ENCODE assay signal across 29 cellular contexts in genomic region chr3:23588547-23588946, GRCh38.
"Had no signal": no experiment of that assay in that cellular context is flagged by ENCODE, and none has a peak within 500 bp of the region (broad histone marks: within the 10 kb centered on the region; RNA-seq: fewer than 3 reads in every experiment).

No MANE protein-coding gene starts in this region.

- H3K9me3 ChIP-seq: colonic mucosa, gastrocnemius medialis had no signal

- H3K27me3 Mint-ChIP-seq: activated CD4-positive, alpha-beta T cell treated with anti-CD3 and anti-CD28 coated beads for 36 hours; activated CD4-positive, alpha-beta T cell treated with anti-CD3 and anti-CD28 coated beads, Interleukin-2, amount 10 ng/mL, durations not matched to agents 24 days and 14 days; activated naive CD4-positive, alpha-beta T cell treated with anti-CD3 and anti-CD28 coated beads, Interleukin-2, amount 10 ng/mL, durations not matched to agents 7 days and 5 days; activated naive CD8-positive, alpha-beta T cell had no signal

- FAIRE-seq: astrocyte, endometrium, endothelial cell of umbilical vein had no signal

- H3K27me3 ChIP-seq: brain microvascular endothelial cell, colonic mucosa, foreskin keratinocyte, gastrocnemius medialis, heart left ventricle had no signal

- H3K27ac Mint-ChIP-seq: activated CD4-positive, alpha-beta memory T cell treated with anti-CD3 and anti-CD28 coated beads for 36 hours; activated CD4-positive, alpha-beta T cell treated with anti-CD3 and anti-CD28 coated beads for 36 hours; activated CD4-positive, alpha-beta T cell treated with anti-CD3 and anti-CD28 coated beads, Interleukin-2, amount 10 ng/mL, durations not matched to agents 24 days and 14 days; activated CD8-positive, alpha-beta memory T cell treated with anti-CD3 and anti-CD28 coated beads, Interleukin-2, amount 10 ng/mL, durations not matched to agents 7 days and 5 days; activated CD8-positive, alpha-beta T cell treated with anti-CD3 and anti-CD28 coated beads, Interleukin-2, amount 10 ng/mL, durations not matched to agents 7 days and 5 days; activated naive CD4-positive, alpha-beta T cell treated with anti-CD3 and anti-CD28 coated beads, Interleukin-2, amount 10 ng/mL, durations not matched to agents 7 days and 5 days; activated naive CD8-positive, alpha-beta T cell; activated T-helper 1 cell treated with anti-CD3 and anti-CD28 coated beads, Interleukin-12 subunit alpha, Interleukin-12 subunit beta, Interleukin-2, Interleukin-4 antibody, amounts not matched to agents 30 ng/mL and 10 ng/mL and 1 ng/mL, durations not matched to agents 14 hours and 24 hours and 36 hours; activated T-helper 2 cell treated with anti-CD3 and anti-CD28 coated beads, Interferon-gamma antibody, Interleukin-2, Interleukin-4, amounts not matched to agents 10 μg/mL and 5 μg/mL and 100 μg/mL, durations not matched to agents 14 hours and 24 hours and 36 hours had no signal

- H3K4me3 Mint-ChIP-seq: activated CD4-positive, alpha-beta memory T cell treated with anti-CD3 and anti-CD28 coated beads for 36 hours; activated CD4-positive, alpha-beta T cell treated with anti-CD3 and anti-CD28 coated beads for 36 hours; activated CD4-positive, alpha-beta T cell treated with anti-CD3 and anti-CD28 coated beads, Interleukin-2, amount 10 ng/mL, durations not matched to agents 24 days and 14 days; activated CD8-positive, alpha-beta memory T cell treated with anti-CD3 and anti-CD28 coated beads, Interleukin-2, amount 10 ng/mL, durations not matched to agents 7 days and 5 days; activated CD8-positive, alpha-beta T cell treated with anti-CD3 and anti-CD28 coated beads, Interleukin-2, amount 10 ng/mL, durations not matched to agents 7 days and 5 days; activated naive CD4-positive, alpha-beta T cell treated with anti-CD3 and anti-CD28 coated beads, Interleukin-2, amount 10 ng/mL, durations not matched to agents 7 days and 5 days; activated naive CD8-positive, alpha-beta T cell; activated T-helper 1 cell treated with anti-CD3 and anti-CD28 coated beads, Interleukin-12 subunit alpha, Interleukin-12 subunit beta, Interleukin-2, Interleukin-4 antibody, amounts not matched to agents 30 ng/mL and 10 ng/mL and 1 ng/mL, durations not matched to agents 14 hours and 24 hours and 36 hours had no signal

- DNase-seq: activated CD4-positive, alpha-beta memory T cell treated with anti-CD3 and anti-CD28 coated beads for 36 hours; activated CD4-positive, alpha-beta T cell treated with anti-CD3 and anti-CD28 coated beads for 36 hours; activated CD4-positive, alpha-beta T cell treated with anti-CD3 and anti-CD28 coated beads, Interleukin-2, amount 10 ng/mL, durations not matched to agents 24 days and 14 days; activated CD4-positive, CD25-positive, alpha-beta regulatory T cell; activated CD4-positive, CD25-positive, alpha-beta regulatory T cell treated with anti-CD3 and anti-CD28 coated beads, Interleukin-2, amount 50 U/mL, for 72 hours; activated CD8-positive, alpha-beta memory T cell treated with anti-CD3 and anti-CD28 coated beads, Interleukin-2, amount 10 ng/mL, durations not matched to agents 7 days and 5 days; activated CD8-positive, alpha-beta memory T cell treated with anti-CD3 and anti-CD28 coated beads, Interleukin-2, amount 50 U/mL, for 4 hours; activated CD8-positive, alpha-beta T cell treated with anti-CD3 and anti-CD28 coated beads, Interleukin-2, amount 10 ng/mL, durations not matched to agents 7 days and 5 days; activated effector memory CD4-positive, alpha-beta T cell treated with anti-CD3 and anti-CD28 coated beads, Interleukin-2, amount 50 U/mL, for 16 hours; activated naive CD4-positive, alpha-beta T cell treated with anti-CD3 and anti-CD28 coated beads, Interleukin-2, amount 10 ng/mL, durations not matched to agents 7 days and 5 days; activated T-cell treated with anti-CD3 and anti-CD28 coated beads, Interleukin-2, amount 50 U/mL, for 1 hour; activated T-cell treated with anti-CD3 and anti-CD28 coated beads, Interleukin-2, amount 50 U/mL, for 48 hours; amniotic stem cell; anterior cingulate cortex; brain microvascular endothelial cell; caudate nucleus; colonic mucosa; effector CD8-positive, alpha-beta T cell; foreskin keratinocyte; gastrocnemius medialis; glutamatergic neuron; heart left ventricle; T-helper 2 cell had no signal

- H3K9me3 Mint-ChIP-seq: activated CD4-positive, alpha-beta memory T cell treated with anti-CD3 and anti-CD28 coated beads for 36 hours; activated CD4-positive, alpha-beta T cell treated with anti-CD3 and anti-CD28 coated beads, Interleukin-2, amount 10 ng/mL, durations not matched to agents 24 days and 14 days; activated naive CD4-positive, alpha-beta T cell treated with anti-CD3 and anti-CD28 coated beads, Interleukin-2, amount 10 ng/mL, durations not matched to agents 7 days and 5 days; activated T-helper 1 cell treated with anti-CD3 and anti-CD28 coated beads, Interleukin-12 subunit alpha, Interleukin-12 subunit beta, Interleukin-2, Interleukin-4 antibody, amounts not matched to agents 30 ng/mL and 10 ng/mL and 1 ng/mL, durations not matched to agents 14 hours and 24 hours and 36 hours; activated T-helper 2 cell treated with anti-CD3 and anti-CD28 coated beads, Interferon-gamma antibody, Interleukin-2, Interleukin-4, amounts not matched to agents 10 μg/mL and 5 μg/mL and 100 μg/mL, durations not matched to agents 14 hours and 24 hours and 36 hours had no signal

- H3K4me1 Mint-ChIP-seq: activated CD4-positive, alpha-beta T cell treated with anti-CD3 and anti-CD28 coated beads for 36 hours; activated CD4-positive, alpha-beta T cell treated with anti-CD3 and anti-CD28 coated beads, Interleukin-2, amount 10 ng/mL, durations not matched to agents 24 days and 14 days; activated CD8-positive, alpha-beta memory T cell treated with anti-CD3 and anti-CD28 coated beads, Interleukin-2, amount 10 ng/mL, durations not matched to agents 7 days and 5 days; activated naive CD4-positive, alpha-beta T cell treated with anti-CD3 and anti-CD28 coated beads, Interleukin-2, amount 10 ng/mL, durations not matched to agents 7 days and 5 days had no signal

- H3K4me3 ChIP-seq: colonic mucosa, gastrocnemius medialis, heart left ventricle had no signal

- H3K27ac ChIP-seq: brain microvascular endothelial cell, colonic mucosa, foreskin keratinocyte, gastrocnemius medialis, heart left ventricle had no signal

- H3K36me3 ChIP-seq: brain microvascular endothelial cell, colonic mucosa, gastrocnemius medialis, heart left ventricle had no signal

- H3K36me3 Mint-ChIP-seq: activated CD4-positive, alpha-beta memory T cell treated with anti-CD3 and anti-CD28 coated beads for 36 hours; activated CD8-positive, alpha-beta memory T cell treated with anti-CD3 and anti-CD28 coated beads, Interleukin-2, amount 10 ng/mL, durations not matched to agents 7 days and 5 days; activated naive CD4-positive, alpha-beta T cell treated with anti-CD3 and anti-CD28 coated beads, Interleukin-2, amount 10 ng/mL, durations not matched to agents 7 days and 5 days had no signal

- H3K4me1 ChIP-seq: colonic mucosa, foreskin keratinocyte had no signal
